ENCODE assay signal across 8 cellular contexts in the genomic region with DNA sequence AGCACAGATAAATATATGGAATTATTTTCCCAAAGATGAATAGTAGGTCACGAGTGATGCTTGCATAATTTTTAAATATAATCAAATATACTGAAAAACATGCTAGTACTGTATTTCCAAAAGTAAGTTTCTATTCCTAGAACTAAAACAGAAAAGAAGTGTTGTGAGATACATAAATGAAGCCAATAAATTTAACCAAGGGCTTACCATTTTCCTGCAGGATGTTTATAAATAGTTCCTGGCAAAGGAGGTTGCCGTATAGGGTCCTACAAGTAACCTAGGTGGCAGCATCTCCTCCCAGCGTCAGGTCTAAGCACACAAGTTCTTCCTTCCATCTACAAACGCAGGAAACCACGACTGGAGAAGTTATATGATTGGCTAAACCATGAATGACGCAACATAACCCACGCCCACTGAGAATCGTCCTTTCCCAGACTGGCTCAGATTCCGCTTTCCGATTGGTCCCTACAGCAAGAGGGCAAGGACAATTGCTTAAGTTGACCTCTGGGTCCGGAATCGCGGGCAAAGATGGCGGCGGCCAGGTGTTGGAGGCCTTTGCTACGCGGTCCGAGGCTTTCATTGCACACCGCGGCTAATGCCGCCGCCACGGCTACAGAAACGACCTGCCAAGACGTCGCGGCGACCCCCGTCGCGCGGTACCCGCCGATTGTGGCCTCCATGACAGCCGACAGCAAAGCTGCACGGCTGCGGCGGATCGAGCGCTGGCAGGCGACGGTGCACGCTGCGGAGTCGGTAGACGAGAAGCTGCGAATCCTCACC. TPM values are rescaled to one million over a fixed set of nuclear protein-coding genes. Genes with fewer than 3 reads are reported as not detected.
DNase-seq lines count a peak whose midpoint lies in the region; ATAC-seq lines count a peak whose summit lies in the region.

A gene (plus strand): TSS at position 513 of the 780 bp plus-strand sequence. CDS start 16 bp downstream, at position 529.

- H3K4me3 ChIP-seq in CD8-positive, alpha-beta memory T cell (ENCODE audit: low read length) = peak within 1 kb of the TSS; percentile 94

- no peaks in the 10 kb centered on the region for H3K9me3 Mint-ChIP-seq in CD8-positive, alpha-beta memory T cell

- H3K4me1 Mint-ChIP-seq in CD8-positive, alpha-beta memory T cell = peaks cover 34 to 42% (median 41%) of the 10 kb centered on the region in 3 donors

- POLR2A ChIA-PET in CD8-positive, alpha-beta memory T cell (lab: Charles Lee) = interaction anchor here (1.7 kb wide), 1 partner anchor 1325 kb away, joined by 6 read pairs; a partner anchor contains a TSS

- H3K27ac Mint-ChIP-seq in CD8-positive, alpha-beta memory T cell = peak within 1 kb of the TSS; percentile 81 to 98 (median 96)

- CTCF ChIA-PET in CD8-positive, alpha-beta memory T cell (lab: Charles Lee) = no interaction called here

- peak within 1 kb of the TSS; percentile 83 to 96 (median 95) for H3K4me3 Mint-ChIP-seq in CD8-positive, alpha-beta memory T cell

- peaks cover 2 to 4% of the 10 kb centered on the region in 2 donors for H3K27me3 Mint-ChIP-seq in CD8-positive, alpha-beta memory T cell

- no peaks in the 10 kb centered on the region for H3K9me3 ChIP-seq in CD8-positive, alpha-beta memory T cell (ENCODE audit: low read length)

- no peaks in the 10 kb centered on the region for H3K27me3 ChIP-seq in CD8-positive, alpha-beta memory T cell (ENCODE audit: insufficient read depth, low read length, poor library complexity, severe bottlenecking)

- peaks cover 0 to 33% (median 2%) of the 10 kb centered on the region in 3 donors for H3K36me3 Mint-ChIP-seq in CD8-positive, alpha-beta memory T cell

- H3K27ac ChIP-seq in CD8-positive, alpha-beta memory T cell (ENCODE audit: low read depth, low read length) = peak within 1 kb of the TSS; percentile 91

- peak; percentile 96 for ATAC-seq in GM19463 (IDR thresholded peaks at IDR 0.05; ENCODE audit: unreplicated experiment)

- H3K4me1 ChIP-seq in CD8-positive, alpha-beta memory T cell (ENCODE audit: insufficient read depth, low read length) = peaks cover 17% of the 10 kb centered on the region

- DNase-seq in CD8-positive, alpha-beta memory T cell = peak; percentile 77 to 95 (median 93)
- DNase-seq in HS-27A (ENCODE audit: low read depth) (peak; percentile 98), NK-92 (lab: John Stamatoyannopoulos, UW; ENCODE audit: unreplicated experiment) (peak; percentile 43), lung microvascular endothelial cell (ENCODE audit: low read depth in 2 of 2) (peak; percentile 99)
- peak; percentile 89 for DNase-seq in activated CD8-positive, alpha-beta memory T cell treated with anti-CD3 and anti-CD28 coated beads for 24 hours
- peak; percentile 83 for DNase-seq in effector CD8-positive, alpha-beta T cell (lab: John Stamatoyannopoulos, UW)
- peak; percentile 85 for DNase-seq in stimulated activated CD8-positive, alpha-beta memory T cell treated with anti-CD3 and anti-CD28 coated beads, Interleukin-12 subunit alpha, Interleukin-12 subunit beta, amount 100 ng/mL, for 1 hour (ENCODE audit: low read depth)

- H3K36me3 ChIP-seq in CD8-positive, alpha-beta memory T cell (ENCODE audit: insufficient read depth, low read length) = peaks cover 8% of the 10 kb centered on the region

RNA-seq across cellular contexts. Expression of the gene that starts here (rescaled TPM):
- 10 to 100 TPM; 58.6 to 62.9 TPM for total RNA-seq in CD8-positive, alpha-beta memory T cell
- polyA plus RNA-seq in CD8-positive, alpha-beta memory T cell = 65.0 TPM
- 37.9 and 64.5 TPM in 2 replicates for total RNA-seq in lung microvascular endothelial cell

Comparison
In these comparisons a context has a peak if more than half of its experiments do, and no peak if none do; other contexts are left out.
1. Peak in every context shown above with its lines: DNase-seq, ATAC-seq, H3K4me3 ChIP-seq and H3K27ac ChIP-seq.
2. DNase-seq: peak in every context shown above with its lines; median percentile 99 in lung microvascular endothelial cell; 98 in HS-27A; 93 in CD8-positive, alpha-beta memory T cell; 89 in activated CD8-positive, alpha-beta memory T cell treated with anti-CD3 and anti-CD28 coated beads for 24 hours; 85 in stimulated activated CD8-positive, alpha-beta memory T cell treated with anti-CD3 and anti-CD28 coated beads, Interleukin-12 subunit alpha, Interleukin-12 subunit beta, amount 100 ng/mL, for 1 hour; 83 in effector CD8-positive, alpha-beta T cell; 43 in NK-92.